ENCODE assay signal across 8 cellular contexts in genomic region chr2:56185582-56186046, GRCh38. TPM values are rescaled to one million over a fixed set of nuclear protein-coding genes. Genes with fewer than 3 reads are reported as not detected.
DNase-seq lines count a peak whose midpoint lies in the region; ATAC-seq and TF ChIP-seq lines count a peak whose summit lies in the region.

No MANE protein-coding gene starts in this region.

- H3K27ac Mint-ChIP-seq in chondrocyte (ENCODE audit: unreplicated experiment) = no peak overlapping the region

- no peaks in the 10 kb centered on the region for H3K36me3 ChIP-seq in transverse colon

- no peak for TF ChIP-seq EP300 in transverse colon (IDR thresholded peaks at IDR 0.05; ENCODE audit: low read depth)

- no peaks in the 10 kb centered on the region for H3K9me3 Mint-ChIP-seq in chondrocyte (ENCODE audit: low read depth)

- intact Hi-C loops in lower leg skin (cut with DNase I; ENCODE audit: low total_unique reads) = loop anchor here (10.0 kb wide), 1 partner anchor 1329 kb away; no protein-coding TSS in a partner anchor
- intact Hi-C loops in transverse colon (cut with DNase I; ENCODE audit: low total_unique reads) = no loop called here

- DNase-seq in Kasumi-1 (lab: John Stamatoyannopoulos, UW) = peak; percentile 27 to 57
- no peak for DNase-seq in chondrocyte (ENCODE audit: low spot score)
- DNase-seq in lower leg skin (ENCODE audit: low spot score in 2 of 2) = peak; percentile 33 to 87
- no peak for DNase-seq in transverse colon
- no peak for DNase-seq in COR-L47 (lab: John Stamatoyannopoulos, UW)
- no peak for DNase-seq in OCI-M2 (lab: John Stamatoyannopoulos, UW; ENCODE audit: unreplicated experiment)

- no peaks in the 10 kb centered on the region for H3K36me3 Mint-ChIP-seq in chondrocyte (ENCODE audit: low read depth)

- peaks cover 14% of the 10 kb centered on the region for H3K4me1 Mint-ChIP-seq in chondrocyte (ENCODE audit: low read depth)

- WGBS in lower leg skin, 2 donors = 4 to 5% methylated on average over 11 of the region's 11 CpGs
- 7 to 40% methylated on average over 1 to 11 of the region's 11 CpGs for WGBS in transverse colon (ENCODE audit: low coverage in 1 of 2), 2 donors

- no peak for TF ChIP-seq POLR2A in lower leg skin (IDR thresholded peaks at IDR 0.05)
- TF ChIP-seq POLR2A in transverse colon (IDR thresholded peaks at IDR 0.05) = no peak

- peaks cover 6 to 25% (median 20%) of the 10 kb centered on the region in 4 donors for H3K4me1 ChIP-seq in transverse colon

- no peak for ATAC-seq in HG03139 (IDR thresholded peaks at IDR 0.05; ENCODE audit: unreplicated experiment)

- TF ChIP-seq CTCF in C4-2B (conservative IDR thresholded peaks at IDR 0.05) = peak; percentile 21; the same call in 1 of the 2 replicates
- TF ChIP-seq CTCF in chondrocyte (IDR thresholded peaks at IDR 0.05) = peak; percentile 44
- TF ChIP-seq CTCF in lower leg skin (IDR thresholded peaks at IDR 0.05) = no peak
- TF ChIP-seq CTCF in transverse colon (IDR thresholded peaks at IDR 0.05) = peak in 2 of 5 experiments; percentile 6 to 16

- H3K27ac ChIP-seq in C4-2B = peak overlapping the region; percentile 82
- peak overlapping the region in 2 of 4 donors; percentile 1 to 41 for H3K27ac ChIP-seq in transverse colon

- no peaks in the 10 kb centered on the region for H3K9me3 ChIP-seq in transverse colon

- peaks cover 69% of the 10 kb centered on the region for H3K27me3 ChIP-seq in transverse colon

- H3K4me3 ChIP-seq in lower leg skin (ENCODE audit: low read depth, poor library complexity, severe bottlenecking) (peak overlapping the region; percentile 63), transverse colon (peak overlapping the region in 3 of 4 donors; percentile 25 to 72 (median 55))

- peak overlapping the region; percentile 75 for H3K4me3 Mint-ChIP-seq in chondrocyte (ENCODE audit: unreplicated experiment)

- peaks cover 58% of the 10 kb centered on the region for H3K27me3 Mint-ChIP-seq in chondrocyte (ENCODE audit: low read depth)

- in situ Hi-C loops in transverse colon (cut with MboI; ENCODE audit: low pct_ligation_motif_present in 1 of 4, low pct_unique_long_range_greater_than_20kb in 1 of 4, low sequenced_read_pairs in 3 of 4) = loop anchor here in 3 of 4 donors (10.0 to 25.0 kb wide), 3 partner anchors 552 to 1327 kb away; no protein-coding TSS in a partner anchor

RNA-seq across cellular contexts. Expression of gene CCDC85A, which starts 1.8 kb away (rescaled TPM):
- 0.51 to 5.0 TPM (median 0.70 TPM) in 3 replicates for total RNA-seq in chondrocyte
- 1 to 10 TPM; 2.7 to 3.7 (median 3.6) TPM for total RNA-seq in lower leg skin
- 1 to 10 TPM in 2 of 4 donors, under 1 TPM in 2; 0.20 to 1.1 (median 0.92) TPM for total RNA-seq in transverse colon

Comparison
In these comparisons a context has a peak if more than half of its experiments do, and no peak if none do; other contexts are left out.
1. CTCF ChIP-seq: peak in C4-2B (single experiment) and chondrocyte (single experiment); none in lower leg skin (0 of 3).
2. DNase-seq: peak in Kasumi-1 (2 of 2) and lower leg skin (2 of 2); none in chondrocyte (single experiment), transverse colon (single experiment), COR-L47 (single experiment) and OCI-M2 (single experiment).